ENCODE assay signal across 6 cellular contexts in genomic region chr5:11925701-11926100, GRCh38. TPM values are rescaled to one million over a fixed set of nuclear protein-coding genes. Genes with fewer than 3 reads are reported as not detected.
"Had no signal": no experiment of that assay in that cellular context is flagged by ENCODE, and none has a peak within 500 bp of the region (broad histone marks: within the 10 kb centered on the region; RNA-seq: fewer than 3 reads in every experiment).

No MANE protein-coding gene starts in this region.

- H3K27ac ChIP-seq: HL-60 had no signal

- ATAC-seq: HepG2, K562 had no signal

- H3K36me3 Mint-ChIP-seq: IgD-negative memory B cell had no signal

- H3K27me3 Mint-ChIP-seq: IgD-negative memory B cell had no signal

- DNase-seq: IMR-90, KBM-7 had no signal

- H3K27ac Mint-ChIP-seq: IgD-negative memory B cell had no signal

- H3K4me3 Mint-ChIP-seq: IgD-negative memory B cell had no signal

- H3K4me3 ChIP-seq: K562 had no signal

RNA-seq across cellular contexts. Expression of gene CTNND2, which starts 21.5 kb away (rescaled TPM):
- polyA plus RNA-seq: HepG2, IgD-negative memory B cell, IMR-90 had no signal
